21 cellular contexts compared by ENCODE assay signal in the genomic region with DNA sequence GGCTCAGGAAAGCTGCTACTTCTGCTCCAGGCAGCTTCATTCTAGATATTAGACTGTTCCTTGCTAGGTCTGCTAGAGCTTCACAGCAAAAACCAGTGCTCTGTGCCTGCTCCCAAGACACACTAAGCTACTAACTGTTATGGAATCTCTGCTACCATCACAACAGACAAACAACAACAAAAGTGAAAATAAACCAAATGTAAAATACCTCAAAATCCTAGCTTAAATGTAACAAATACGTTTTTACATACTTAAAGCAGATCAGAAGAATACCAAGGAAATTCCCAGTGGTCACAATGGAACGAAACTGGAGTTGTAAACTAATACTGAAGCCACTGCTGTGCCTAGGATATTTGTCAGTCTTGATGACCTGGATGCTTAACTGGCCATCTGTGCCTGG.
A peak's percentile ranks its signal among the peaks of the same experiment; 100 is the strongest.
DNase-seq lines count a peak whose midpoint lies in the region; ATAC-seq and TF ChIP-seq lines count a peak whose summit lies in the region.
"Had no signal": no experiment of that assay in that cellular context is flagged by ENCODE, and none has a peak within 500 bp of the region (broad histone marks: within the 10 kb centered on the region; RNA-seq: fewer than 3 reads in every experiment).

No MANE protein-coding gene starts in this region.

- no peaks in the 10 kb centered on the region for H3K36me3 ChIP-seq in trophoblast cell (ENCODE audit: control insufficient read depth in 1 of 2, insufficient read depth in 2 of 2, low read length in 2 of 2)
- no peaks in the 10 kb centered on the region for H3K36me3 ChIP-seq in lower lobe of right lung
- H3K36me3 ChIP-seq: BE2C had no signal

- intact Hi-C loops in activated CD8-positive, alpha-beta T cell treated with anti-CD3 and anti-CD28 coated beads for 36 hours (cut with micrococcal nuclease), result no loop called here
- intact Hi-C loops in lower lobe of right lung (cut with DNase I), result no loop called here

- peaks cover 3% of the 10 kb centered on the region for H3K79me1 ChIP-seq in trophoblast cell (ENCODE audit: low read length)

- no peak overlapping the region for H4K8ac ChIP-seq in trophoblast cell (ENCODE audit: low read depth, low read length)

- no peak overlapping the region for H3K4me2 ChIP-seq in trophoblast cell (ENCODE audit: low read length)

- H3K4me3 ChIP-seq in trophoblast cell (ENCODE audit: low read depth, low read length) (no peak overlapping the region), lower lobe of right lung (no peak overlapping the region)
- H3K4me3 ChIP-seq: GM23248 had no signal

- H3K36me3 Mint-ChIP-seq in WTC11, result peaks cover 33% of the 10 kb centered on the region
- peaks cover 19% of the 10 kb centered on the region for H3K36me3 Mint-ChIP-seq in stimulated activated memory B cell treated with anti-CD40 and anti-IgM and Interleukin-4, amounts not matched to agents 10 μg/mL and 1 μg/mL and 100 μg/mL, for 72 hours
- peaks cover 3% of the 10 kb centered on the region for H3K36me3 Mint-ChIP-seq in activated CD8-positive, alpha-beta T cell treated with anti-CD3 and anti-CD28 coated beads for 36 hours (ENCODE audit: low read depth)

- no peak overlapping the region for H3K4me3 Mint-ChIP-seq in WTC11
- H3K4me3 Mint-ChIP-seq in stimulated activated memory B cell treated with anti-CD40 and anti-IgM and Interleukin-4, amounts not matched to agents 10 μg/mL and 1 μg/mL and 100 μg/mL, for 72 hours, result no peak overlapping the region
- H3K4me3 Mint-ChIP-seq in activated CD8-positive, alpha-beta T cell treated with anti-CD3 and anti-CD28 coated beads for 36 hours, result no peak overlapping the region
- H3K4me3 Mint-ChIP-seq: CD4-positive, CD25-positive, alpha-beta regulatory T cell; CD8-positive, alpha-beta memory T cell; HFFc6 had no signal

- H3K9me3 Mint-ChIP-seq in WTC11, result peaks cover 36% of the 10 kb centered on the region
- H3K9me3 Mint-ChIP-seq in stimulated activated memory B cell treated with anti-CD40 and anti-IgM and Interleukin-4, amounts not matched to agents 10 μg/mL and 1 μg/mL and 100 μg/mL, for 72 hours, result peaks cover 19% of the 10 kb centered on the region
- H3K9me3 Mint-ChIP-seq in activated CD8-positive, alpha-beta T cell treated with anti-CD3 and anti-CD28 coated beads for 36 hours, result peaks cover 20% of the 10 kb centered on the region

- H2AFZ ChIP-seq in trophoblast cell (ENCODE audit: insufficient read depth, low read length, poor library complexity), result no peak overlapping the region
- H2AFZ ChIP-seq: GM23248 had no signal

- no peak for ATAC-seq in WTC11
- ATAC-seq in stimulated activated memory B cell treated with anti-CD40 and anti-IgM and Interleukin-4, amounts not matched to agents 10 μg/mL and 1 μg/mL and 100 μg/mL, for 72 hours, result no peak
- ATAC-seq in activated CD8-positive, alpha-beta T cell treated with anti-CD3 and anti-CD28 coated beads for 36 hours, result no peak
- no peak for ATAC-seq in lower lobe of right lung
- ATAC-seq: HCT116 had no signal

- no peaks in the 10 kb centered on the region for H3K4me1 ChIP-seq in trophoblast cell (ENCODE audit: control insufficient read depth in 1 of 2, insufficient read depth in 2 of 2, low read length in 2 of 2)
- H3K4me1 ChIP-seq in lower lobe of right lung, result no peaks in the 10 kb centered on the region
- H3K4me1 ChIP-seq: BE2C had no signal

- CTCF ChIA-PET in WTC11 (lab: Charles Lee), result no interaction called here
- CTCF ChIA-PET in activated CD8-positive, alpha-beta T cell treated with anti-CD3 and anti-CD28 coated beads for 36 hours (lab: Charles Lee), result interaction anchor here (1.2 to 1.4 kb wide), 2 partner anchors 213 to 248 kb away, joined by 3 read pairs; no protein-coding TSS in a partner anchor

- H3K4ac ChIP-seq in trophoblast cell (ENCODE audit: low read depth, low read length), result no peak overlapping the region

- no peak overlapping the region for H4K91ac ChIP-seq in trophoblast cell (ENCODE audit: low read depth, low read length)

- no peak overlapping the region for H2BK12ac ChIP-seq in trophoblast cell (ENCODE audit: low read length)

- H4K12ac ChIP-seq in trophoblast cell (ENCODE audit: low read depth, low read length), result no peak overlapping the region

- DNase-seq in NCI-H82 (lab: John Stamatoyannopoulos, UW) (peak; percentile 78), WTC11 (ENCODE audit: low spot score) (no peak), cerebellum (ENCODE audit: low spot score) (peak; percentile 28), trophoblast cell (peak; percentile 72 to 95), HuH-7.5 (ENCODE audit: low spot score) (no peak), lower lobe of right lung (no peak)
- no peak for DNase-seq in activated CD8-positive, alpha-beta T cell treated with anti-CD3 and anti-CD28 coated beads for 36 hours
- DNase-seq: ACHN; BE2C; CD4-positive, CD25-positive, alpha-beta regulatory T cell; CD8-positive, alpha-beta memory T cell; COR-L47; DMS 273 treated with DMSO at 0.1 percent for 48 hours; DMS53; DND-41; EL; GM23248; H7; HFFc6 had no signal

- H3K27ac ChIP-seq in trophoblast cell (ENCODE audit: low read depth, low read length) (no peak overlapping the region), lower lobe of right lung (no peak overlapping the region)
- H3K27ac ChIP-seq: GM23248 had no signal

- H3K4me1 Mint-ChIP-seq in WTC11, result peaks cover 21% of the 10 kb centered on the region
- peaks cover 5% of the 10 kb centered on the region for H3K4me1 Mint-ChIP-seq in stimulated activated memory B cell treated with anti-CD40 and anti-IgM and Interleukin-4, amounts not matched to agents 10 μg/mL and 1 μg/mL and 100 μg/mL, for 72 hours
- no peaks in the 10 kb centered on the region for H3K4me1 Mint-ChIP-seq in activated CD8-positive, alpha-beta T cell treated with anti-CD3 and anti-CD28 coated beads for 36 hours (ENCODE audit: low read depth)
- H3K4me1 Mint-ChIP-seq: CD8-positive, alpha-beta memory T cell had no signal

- WGBS in trophoblast cell (ENCODE audit: extremely low coverage, insufficient coverage, insufficient read length), result no CpG with 5 or more reads among the region's 2 CpGs

- H2BK120ac ChIP-seq in trophoblast cell (ENCODE audit: insufficient read depth, low read length, poor library complexity), result no peak overlapping the region

- H3K27ac Mint-ChIP-seq in WTC11, result peak overlapping the region; percentile 12; the same call in 1 of the 2 replicates
- H3K27ac Mint-ChIP-seq in stimulated activated memory B cell treated with anti-CD40 and anti-IgM and Interleukin-4, amounts not matched to agents 10 μg/mL and 1 μg/mL and 100 μg/mL, for 72 hours, result no peak overlapping the region
- no peak overlapping the region for H3K27ac Mint-ChIP-seq in activated CD8-positive, alpha-beta T cell treated with anti-CD3 and anti-CD28 coated beads for 36 hours
- H3K27ac Mint-ChIP-seq: CD4-positive, CD25-positive, alpha-beta regulatory T cell; CD8-positive, alpha-beta memory T cell; HFFc6 had no signal

- H3K9me3 ChIP-seq in trophoblast cell (ENCODE audit: insufficient read depth, low read depth, low read length) (peaks cover 3% of the 10 kb centered on the region), lower lobe of right lung (peaks cover 19% of the 10 kb centered on the region)
- H3K9me3 ChIP-seq: BE2C had no signal

- no peak overlapping the region for H3K9ac ChIP-seq in trophoblast cell (ENCODE audit: low read length)
- H3K9ac ChIP-seq: GM23248 had no signal

- TF ChIP-seq CTCF in WTC11 (IDR thresholded peaks at IDR 0.05) (no peak), lower lobe of right lung (IDR thresholded peaks at IDR 0.05) (no peak)
- no peak for TF ChIP-seq CTCF in activated CD8-positive, alpha-beta T cell treated with anti-CD3 and anti-CD28 coated beads for 36 hours (IDR thresholded peaks at IDR 0.05)

- H3K18ac ChIP-seq in trophoblast cell (ENCODE audit: low read length), result no peak overlapping the region

- H3K79me2 ChIP-seq in trophoblast cell (ENCODE audit: control insufficient read depth, insufficient read depth, low read length, poor library complexity), result no peaks in the 10 kb centered on the region

- H3K14ac ChIP-seq in trophoblast cell (ENCODE audit: low read length), result no peak overlapping the region

- H2BK5ac ChIP-seq in trophoblast cell (ENCODE audit: low read depth, low read length, poor library complexity), result no peak overlapping the region

- POLR2A ChIA-PET in WTC11 (lab: Charles Lee), result no interaction called here
- POLR2A ChIA-PET in activated CD8-positive, alpha-beta T cell treated with anti-CD3 and anti-CD28 coated beads for 36 hours (lab: Charles Lee), result interaction anchor here (1.9 kb wide), 1 partner anchor 20 kb away, joined by 7 read pairs; no protein-coding TSS in a partner anchor

- no peak overlapping the region for H3K23ac ChIP-seq in trophoblast cell (ENCODE audit: low read length)

- H3K27me3 ChIP-seq in trophoblast cell (ENCODE audit: insufficient read depth, low read length), result no peaks in the 10 kb centered on the region
- no peaks in the 10 kb centered on the region for H3K27me3 ChIP-seq in lower lobe of right lung (ENCODE audit: low read depth)

- no peak overlapping the region for H2AK5ac ChIP-seq in trophoblast cell (ENCODE audit: low read length)

- peaks cover 3% of the 10 kb centered on the region; the same call in 1 of the 2 replicates for H3K27me3 Mint-ChIP-seq in WTC11 (ENCODE audit: low read depth)
- no peaks in the 10 kb centered on the region for H3K27me3 Mint-ChIP-seq in stimulated activated memory B cell treated with anti-CD40 and anti-IgM and Interleukin-4, amounts not matched to agents 10 μg/mL and 1 μg/mL and 100 μg/mL, for 72 hours
- H3K27me3 Mint-ChIP-seq in activated CD8-positive, alpha-beta T cell treated with anti-CD3 and anti-CD28 coated beads for 36 hours, result no peaks in the 10 kb centered on the region

TF ChIP-seq in WTC11, 78 proteins besides CTCF, POLR2A, EP300 and RAD21:
- no peak for TF ChIP-seq CBFB (CRISPR knock-in tag; IDR thresholded peaks at IDR 0.05; ENCODE audit: low read depth)
- TF ChIP-seq JUN (CRISPR knock-in tag; IDR thresholded peaks at IDR 0.05), result no peak
- TF ChIP-seq PRRX2 (CRISPR knock-in tag; IDR thresholded peaks at IDR 0.05), result no peak
- no peak for TF ChIP-seq ZNF138 (CRISPR knock-in tag; conservative IDR thresholded peaks at IDR 0.05)
- no peak for TF ChIP-seq ZNF219 (CRISPR knock-in tag; IDR thresholded peaks at IDR 0.05; ENCODE audit: borderline replicate concordance)
- TF ChIP-seq ZNF317 (CRISPR knock-in tag; IDR thresholded peaks at IDR 0.05; ENCODE audit: borderline replicate concordance, low read depth), result no peak
- TF ChIP-seq FOXJ3 (CRISPR knock-in tag; IDR thresholded peaks at IDR 0.05; ENCODE audit: borderline replicate concordance), result no peak
TF ChIP-seq in WTC11: peak in this region for 0.

Comparison
In these comparisons a context has a peak if more than half of its experiments do, and no peak if none do; other contexts are left out.
1. DNase-seq: peak in NCI-H82 (single experiment), cerebellum (single experiment) and trophoblast cell (2 of 2); none in WTC11 (single experiment), HuH-7.5 (single experiment), activated CD8-positive, alpha-beta T cell treated with anti-CD3 and anti-CD28 coated beads for 36 hours (single experiment) and lower lobe of right lung (single experiment).